In the genomic region with DNA sequence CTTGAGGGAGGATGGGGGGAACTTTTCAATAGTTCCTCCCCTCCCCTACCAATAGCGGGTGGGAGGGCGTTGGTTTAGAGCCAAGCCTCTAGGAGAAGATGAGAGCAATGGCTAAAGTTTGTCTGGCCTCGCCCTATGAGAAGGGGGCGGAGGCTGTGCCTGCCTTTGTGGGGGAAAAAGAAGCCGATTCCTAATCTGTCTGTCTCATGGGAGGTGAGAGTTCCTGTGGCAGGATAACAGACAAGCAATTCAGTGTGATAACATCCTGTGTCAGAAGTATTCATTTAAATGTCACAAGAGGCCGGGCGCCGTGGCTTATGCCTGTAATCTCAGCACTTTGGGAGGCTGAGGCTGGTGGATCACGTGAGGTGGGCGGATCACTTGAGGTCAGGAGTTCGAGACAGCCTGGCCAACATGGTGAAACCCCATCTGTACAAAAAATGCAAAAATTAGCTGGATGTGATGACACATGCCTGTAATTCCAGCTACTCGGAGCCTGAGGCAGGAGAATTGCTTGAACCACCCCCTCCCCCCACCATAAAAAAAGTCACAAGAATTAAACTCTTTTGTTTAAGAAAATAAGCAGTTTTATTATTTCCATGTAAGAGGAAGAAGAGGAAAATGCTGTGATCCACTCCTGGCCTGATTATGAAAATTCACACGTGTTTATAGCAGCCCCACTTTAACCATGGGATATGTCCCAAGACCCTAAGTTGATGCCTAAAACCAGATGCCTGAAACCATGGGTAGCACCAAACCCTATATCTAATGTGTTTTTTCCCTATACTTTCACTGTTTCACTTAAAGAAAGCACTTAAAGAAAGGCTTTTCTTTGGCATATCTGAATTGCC, we compare ENCODE assay signal across 1 cellular context.
A peak's percentile ranks its signal among the peaks of the same experiment; 100 is the strongest.
TF ChIP-seq lines count a peak whose summit lies in the region.

No MANE protein-coding gene starts in this region.

TF ChIP-seq in K562, 482 proteins besides CTCF, POLR2A, EP300 and RAD21 (continued from another document and continues in another):
- TF ChIP-seq ZNF175 (CRISPR knock-in tag; IDR thresholded peaks at IDR 0.05; ENCODE audit: low read depth) (0 out of 2 replicates have a peak, but pooled peaks have one; percentile 36), ZNF23 (CRISPR knock-in tag; IDR thresholded peaks at IDR 0.05) (no peak), NCOA4 (IDR thresholded peaks at IDR 0.05; ENCODE audit: partially characterized antibody) (no peak), GATAD2B (IDR thresholded peaks at IDR 0.05; ENCODE audit: borderline replicate concordance) (no peak), ZNF212 (CRISPR knock-in tag; IDR thresholded peaks at IDR 0.05) (no peak), ZNF124 (CRISPR knock-in tag; IDR thresholded peaks at IDR 0.05) (no peak), CHD2 (IDR thresholded peaks at IDR 0.05; ENCODE audit: low read depth, low read length) (no peak), BCOR (IDR thresholded peaks at IDR 0.05) (no peak), BHLHE40 (IDR thresholded peaks at IDR 0.05; ENCODE audit: low read length) (peak; percentile 54; the same call in 1 of the 2 replicates), ZNF780A (CRISPR knock-in tag; IDR thresholded peaks at IDR 0.05) (no peak), NFRKB (IDR thresholded peaks at IDR 0.05; ENCODE audit: low read depth) (no peak), CBFA2T3 (IDR thresholded peaks at IDR 0.05) (peak; percentile 47; the same call in 1 of the 2 replicates), TAL1 (IDR thresholded peaks at IDR 0.05) (peak; percentile 29; the same call in 1 of the 2 replicates), TOE1 (IDR thresholded peaks at IDR 0.05; ENCODE audit: borderline replicate concordance) (peak; percentile 79; the same call in 1 of the 2 replicates), TOE1 (CRISPR knock-in tag; IDR thresholded peaks at IDR 0.05; ENCODE audit: borderline replicate concordance, low read depth) (no peak), ZNF740 (CRISPR knock-in tag; IDR thresholded peaks at IDR 0.05) (no peak), ZNF740 (tag; IDR thresholded peaks at IDR 0.05) (no peak), RBM25 (IDR thresholded peaks at IDR 0.05; ENCODE audit: low read depth, low read length, severe bottlenecking) (no peak), ZNF584 (CRISPR knock-in tag; IDR thresholded peaks at IDR 0.05; ENCODE audit: low read depth) (peak; percentile 61; the same call in 1 of the 2 replicates), USF2 (CRISPR knock-in tag; IDR thresholded peaks at IDR 0.05) (peak; percentile 87), TAF7 (tag; IDR thresholded peaks at IDR 0.05) (no peak), ZNF134 (CRISPR knock-in tag; conservative IDR thresholded peaks at IDR 0.05) (no peak), BCL6 (CRISPR knock-in tag; IDR thresholded peaks at IDR 0.05) (no peak), ZNF76 (CRISPR knock-in tag; IDR thresholded peaks at IDR 0.05; ENCODE audit: borderline replicate concordance) (no peak), DNMT1 (IDR thresholded peaks at IDR 0.05) (no peak), FOSL1 (tag; conservative IDR thresholded peaks at IDR 0.05) (peak; percentile 26), GATAD2A (IDR thresholded peaks at IDR 0.05) (no peak), KDM1A (IDR thresholded peaks at IDR 0.05) (peak; percentile 63 to 71; a peak in 3 of 4 replicates), ATF7 (IDR thresholded peaks at IDR 0.05) (no peak), EZH2 (IDR thresholded peaks at IDR 0.05; ENCODE audit: borderline replicate concordance, low read depth, low read length) (no peak), PTTG1 (tag; IDR thresholded peaks at IDR 0.05; ENCODE audit: low read depth) (no peak), U2AF2 (optimal IDR thresholded peaks at IDR 0.05; ENCODE audit: low read depth, low read length) (no peak), ZBTB17 (CRISPR knock-in tag; IDR thresholded peaks at IDR 0.05) (no peak), PHF8 (IDR thresholded peaks at IDR 0.05; ENCODE audit: borderline replicate concordance, low read length) (no peak), RUNX1 (IDR thresholded peaks at IDR 0.05; ENCODE audit: low read depth) (no peak), ZC3H11A (IDR thresholded peaks at IDR 0.05; ENCODE audit: low read depth, low read length) (no peak), HIVEP1 (CRISPR knock-in tag; IDR thresholded peaks at IDR 0.05) (no peak), CXXC5 (CRISPR knock-in tag; IDR thresholded peaks at IDR 0.05) (no peak), NR2C2 (CRISPR knock-in tag; IDR thresholded peaks at IDR 0.05) (no peak), NR2C2 (tag; IDR thresholded peaks at IDR 0.05) (peak; percentile 89), ZNF41 (CRISPR knock-in tag; conservative IDR thresholded peaks at IDR 0.05) (no peak), ZNF583 (CRISPR knock-in tag; IDR thresholded peaks at IDR 0.05) (no peak), SAFB2 (IDR thresholded peaks at IDR 0.05; ENCODE audit: borderline replicate concordance, low read depth, low read length, severe bottlenecking) (no peak), ZNF707 (CRISPR knock-in tag; conservative IDR thresholded peaks at IDR 0.05) (no peak), NCOA6 (IDR thresholded peaks at IDR 0.05) (no peak), ETV5 (CRISPR knock-in tag; IDR thresholded peaks at IDR 0.05; ENCODE audit: low read depth) (no peak), POLR3A (IDR thresholded peaks at IDR 0.05; ENCODE audit: borderline replicate concordance, extremely low read depth, insufficient read depth, insufficient read length) (no peak)
- TF ChIP-seq, protein P1, sequence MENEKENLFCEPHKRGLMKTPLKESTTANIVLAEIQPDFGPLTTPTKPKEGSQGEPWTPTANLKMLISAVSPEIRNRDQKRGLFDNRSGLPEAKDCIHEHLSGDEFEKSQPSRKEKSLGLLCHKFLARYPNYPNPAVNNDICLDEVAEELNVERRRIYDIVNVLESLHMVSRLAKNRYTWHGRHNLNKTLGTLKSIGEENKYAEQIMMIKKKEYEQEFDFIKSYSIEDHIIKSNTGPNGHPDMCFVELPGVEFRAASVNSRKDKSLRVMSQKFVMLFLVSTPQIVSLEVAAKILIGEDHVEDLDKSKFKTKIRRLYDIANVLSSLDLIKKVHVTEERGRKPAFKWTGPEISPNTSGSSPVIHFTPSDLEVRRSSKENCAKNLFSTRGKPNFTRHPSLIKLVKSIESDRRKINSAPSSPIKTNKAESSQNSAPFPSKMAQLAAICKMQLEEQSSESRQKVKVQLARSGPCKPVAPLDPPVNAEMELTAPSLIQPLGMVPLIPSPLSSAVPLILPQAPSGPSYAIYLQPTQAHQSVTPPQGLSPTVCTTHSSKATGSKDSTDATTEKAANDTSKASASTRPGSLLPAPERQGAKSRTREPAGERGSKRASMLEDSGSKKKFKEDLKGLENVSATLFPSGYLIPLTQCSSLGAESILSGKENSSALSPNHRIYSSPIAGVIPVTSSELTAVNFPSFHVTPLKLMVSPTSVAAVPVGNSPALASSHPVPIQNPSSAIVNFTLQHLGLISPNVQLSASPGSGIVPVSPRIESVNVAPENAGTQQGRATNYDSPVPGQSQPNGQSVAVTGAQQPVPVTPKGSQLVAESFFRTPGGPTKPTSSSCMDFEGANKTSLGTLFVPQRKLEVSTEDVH (IDR thresholded peaks at IDR 0.05; ENCODE audit: low read depth, partially characterized antibody) = no peak
- TF ChIP-seq, protein P2, sequence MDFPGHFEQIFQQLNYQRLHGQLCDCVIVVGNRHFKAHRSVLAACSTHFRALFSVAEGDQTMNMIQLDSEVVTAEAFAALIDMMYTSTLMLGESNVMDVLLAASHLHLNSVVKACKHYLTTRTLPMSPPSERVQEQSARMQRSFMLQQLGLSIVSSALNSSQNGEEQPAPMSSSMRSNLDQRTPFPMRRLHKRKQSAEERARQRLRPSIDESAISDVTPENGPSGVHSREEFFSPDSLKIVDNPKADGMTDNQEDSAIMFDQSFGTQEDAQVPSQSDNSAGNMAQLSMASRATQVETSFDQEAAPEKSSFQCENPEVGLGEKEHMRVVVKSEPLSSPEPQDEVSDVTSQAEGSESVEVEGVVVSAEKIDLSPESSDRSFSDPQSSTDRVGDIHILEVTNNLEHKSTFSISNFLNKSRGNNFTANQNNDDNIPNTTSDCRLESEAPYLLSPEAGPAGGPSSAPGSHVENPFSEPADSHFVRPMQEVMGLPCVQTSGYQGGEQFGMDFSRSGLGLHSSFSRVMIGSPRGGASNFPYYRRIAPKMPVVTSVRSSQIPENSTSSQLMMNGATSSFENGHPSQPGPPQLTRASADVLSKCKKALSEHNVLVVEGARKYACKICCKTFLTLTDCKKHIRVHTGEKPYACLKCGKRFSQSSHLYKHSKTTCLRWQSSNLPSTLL (IDR thresholded peaks at IDR 0.05) = no peak
- TF ChIP-seq, protein P3, sequence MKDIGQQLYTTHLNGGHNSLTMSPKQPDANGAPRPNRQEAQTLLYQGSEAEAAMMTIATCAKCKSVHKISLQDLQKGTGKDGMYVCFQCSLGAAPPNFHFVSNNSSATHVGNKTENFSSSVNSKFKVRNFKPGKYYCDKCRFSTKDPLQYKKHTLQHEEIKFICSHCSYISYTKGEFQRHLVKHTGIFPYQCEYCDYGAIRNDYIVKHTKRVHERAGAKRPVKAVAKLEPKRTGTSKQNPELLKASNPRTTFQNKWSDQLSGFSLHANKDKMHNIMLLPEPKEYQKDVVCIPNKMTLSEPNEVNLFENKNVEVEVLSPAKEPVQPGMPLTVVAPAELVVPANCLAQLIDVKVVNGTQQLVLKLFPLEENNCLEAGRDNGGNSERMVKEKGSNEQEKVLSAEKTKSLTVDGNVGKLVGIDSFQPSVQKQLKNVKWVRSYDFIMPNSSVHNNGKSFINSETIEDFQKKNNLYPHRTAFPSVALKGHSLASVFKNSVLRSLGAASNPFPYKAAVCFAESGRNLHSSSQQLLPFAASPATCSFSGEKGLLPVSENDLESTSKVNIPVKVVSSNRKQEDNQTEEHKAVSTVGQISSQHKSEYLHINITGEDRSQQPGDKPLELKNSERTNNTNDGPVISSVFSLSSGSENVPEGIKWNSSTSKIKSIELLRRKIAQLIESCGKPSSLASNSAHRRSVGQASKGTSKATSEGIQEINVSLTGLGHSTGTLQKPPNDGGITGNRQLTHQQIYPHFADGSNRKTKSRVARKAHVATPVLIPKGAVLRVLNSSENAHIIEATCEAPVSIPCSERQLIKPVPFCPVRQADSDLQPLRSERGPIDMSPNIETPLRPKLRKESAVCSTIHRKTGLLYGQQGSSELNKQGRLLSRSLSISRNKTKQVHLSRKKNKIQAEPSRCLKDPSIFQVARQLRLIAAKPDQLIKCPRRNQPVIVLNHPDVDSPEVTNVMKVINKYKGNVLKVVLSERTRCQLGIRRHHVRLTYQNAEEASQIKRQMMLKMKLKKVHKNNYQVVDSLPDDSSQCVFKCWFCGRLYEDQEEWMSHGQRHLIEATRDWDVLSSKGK (CRISPR knock-in tag; IDR thresholded peaks at IDR 0.05) = no peak
- TF ChIP-seq, protein P4, sequence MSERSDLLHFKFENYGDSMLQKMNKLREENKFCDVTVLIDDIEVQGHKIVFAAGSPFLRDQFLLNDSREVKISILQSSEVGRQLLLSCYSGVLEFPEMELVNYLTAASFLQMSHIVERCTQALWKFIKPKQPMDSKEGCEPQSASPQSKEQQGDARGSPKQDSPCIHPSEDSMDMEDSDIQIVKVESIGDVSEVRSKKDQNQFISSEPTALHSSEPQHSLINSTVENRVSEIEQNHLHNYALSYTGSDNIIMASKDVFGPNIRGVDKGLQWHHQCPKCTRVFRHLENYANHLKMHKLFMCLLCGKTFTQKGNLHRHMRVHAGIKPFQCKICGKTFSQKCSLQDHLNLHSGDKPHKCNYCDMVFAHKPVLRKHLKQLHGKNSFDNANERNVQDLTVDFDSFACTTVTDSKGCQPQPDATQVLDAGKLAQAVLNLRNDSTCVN (CRISPR knock-in tag; IDR thresholded peaks at IDR 0.05) = no peak
- TF ChIP-seq, protein P5, sequence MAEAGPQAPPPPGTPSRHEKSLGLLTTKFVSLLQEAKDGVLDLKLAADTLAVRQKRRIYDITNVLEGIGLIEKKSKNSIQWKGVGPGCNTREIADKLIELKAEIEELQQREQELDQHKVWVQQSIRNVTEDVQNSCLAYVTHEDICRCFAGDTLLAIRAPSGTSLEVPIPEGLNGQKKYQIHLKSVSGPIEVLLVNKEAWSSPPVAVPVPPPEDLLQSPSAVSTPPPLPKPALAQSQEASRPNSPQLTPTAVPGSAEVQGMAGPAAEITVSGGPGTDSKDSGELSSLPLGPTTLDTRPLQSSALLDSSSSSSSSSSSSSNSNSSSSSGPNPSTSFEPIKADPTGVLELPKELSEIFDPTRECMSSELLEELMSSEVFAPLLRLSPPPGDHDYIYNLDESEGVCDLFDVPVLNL (CRISPR knock-in tag; IDR thresholded peaks at IDR 0.05; ENCODE audit: low read depth) = no peak
- TF ChIP-seq, protein P6, sequence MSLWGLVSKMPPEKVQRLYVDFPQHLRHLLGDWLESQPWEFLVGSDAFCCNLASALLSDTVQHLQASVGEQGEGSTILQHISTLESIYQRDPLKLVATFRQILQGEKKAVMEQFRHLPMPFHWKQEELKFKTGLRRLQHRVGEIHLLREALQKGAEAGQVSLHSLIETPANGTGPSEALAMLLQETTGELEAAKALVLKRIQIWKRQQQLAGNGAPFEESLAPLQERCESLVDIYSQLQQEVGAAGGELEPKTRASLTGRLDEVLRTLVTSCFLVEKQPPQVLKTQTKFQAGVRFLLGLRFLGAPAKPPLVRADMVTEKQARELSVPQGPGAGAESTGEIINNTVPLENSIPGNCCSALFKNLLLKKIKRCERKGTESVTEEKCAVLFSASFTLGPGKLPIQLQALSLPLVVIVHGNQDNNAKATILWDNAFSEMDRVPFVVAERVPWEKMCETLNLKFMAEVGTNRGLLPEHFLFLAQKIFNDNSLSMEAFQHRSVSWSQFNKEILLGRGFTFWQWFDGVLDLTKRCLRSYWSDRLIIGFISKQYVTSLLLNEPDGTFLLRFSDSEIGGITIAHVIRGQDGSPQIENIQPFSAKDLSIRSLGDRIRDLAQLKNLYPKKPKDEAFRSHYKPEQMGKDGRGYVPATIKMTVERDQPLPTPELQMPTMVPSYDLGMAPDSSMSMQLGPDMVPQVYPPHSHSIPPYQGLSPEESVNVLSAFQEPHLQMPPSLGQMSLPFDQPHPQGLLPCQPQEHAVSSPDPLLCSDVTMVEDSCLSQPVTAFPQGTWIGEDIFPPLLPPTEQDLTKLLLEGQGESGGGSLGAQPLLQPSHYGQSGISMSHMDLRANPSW (CRISPR knock-in tag; IDR thresholded peaks at IDR 0.05) = no peak
